Comparison of ENCODE assay signal across 15 cellular contexts in genomic region chr16:1560153-1560552, GRCh38. TPM values are rescaled to one million over a fixed set of nuclear protein-coding genes. Genes with fewer than 3 reads are reported as not detected.
"Had no signal": no experiment of that assay in that cellular context is flagged by ENCODE, and none has a peak within 500 bp of the region (broad histone marks: within the 10 kb centered on the region; RNA-seq: fewer than 3 reads in every experiment).

No MANE protein-coding gene starts in this region.

- H3K27me3 ChIP-seq: neutrophil, stomach, uterus had no signal

- H3K27me3 Mint-ChIP-seq: effector memory CD8-positive, alpha-beta T cell had no signal

- H3K4me3 Mint-ChIP-seq: mesothelial cell of epicardium had no signal

- H3K9me3 ChIP-seq: neutrophil, stomach, thoracic aorta, uterus had no signal

- H3K4me1 Mint-ChIP-seq: mesothelial cell of epicardium had no signal

- H3K9me3 Mint-ChIP-seq: activated T-helper 2 cell treated with anti-CD3 and anti-CD28 coated beads, Interferon-gamma antibody, Interleukin-2, Interleukin-4, amounts not matched to agents 10 μg/mL and 5 μg/mL and 100 μg/mL, durations not matched to agents 14 hours and 24 hours and 36 hours; effector memory CD8-positive, alpha-beta T cell; mesothelial cell of epicardium had no signal

- DNase-seq: activated CD4-positive, alpha-beta T cell treated with anti-CD3 and anti-CD28 coated beads for 1 hour; activated CD4-positive, alpha-beta T cell treated with anti-CD3 and anti-CD28 coated beads, Interleukin-2, amount 50 U/mL, for 48 hours; activated CD8-positive, alpha-beta memory T cell treated with anti-CD3 and anti-CD28 coated beads, Interleukin-2, amount 50 U/mL, for 48 hours; hippocampal formation; kidney glomerular epithelial cell; posterior cingulate gyrus; stomach; uterus had no signal

- H3K27ac ChIP-seq: neutrophil, stomach, thoracic aorta, uterus had no signal

- H3K36me3 ChIP-seq: neutrophil, uterus had no signal

- H3K4me3 ChIP-seq: skin epidermis, stomach, thoracic aorta, uterus had no signal

- H3K27ac Mint-ChIP-seq: activated T-helper 2 cell treated with anti-CD3 and anti-CD28 coated beads, Interferon-gamma antibody, Interleukin-2, Interleukin-4, amounts not matched to agents 10 μg/mL and 5 μg/mL and 100 μg/mL, durations not matched to agents 14 hours and 24 hours and 36 hours; mesothelial cell of epicardium had no signal

- H3K4me1 ChIP-seq: stomach, uterus had no signal

RNA-seq across cellular contexts. Expression of gene TMEM204, which starts 26.7 kb away (rescaled TPM):
- total RNA-seq: epithelial cell of proximal tubule had no signal
